In the genomic region with DNA sequence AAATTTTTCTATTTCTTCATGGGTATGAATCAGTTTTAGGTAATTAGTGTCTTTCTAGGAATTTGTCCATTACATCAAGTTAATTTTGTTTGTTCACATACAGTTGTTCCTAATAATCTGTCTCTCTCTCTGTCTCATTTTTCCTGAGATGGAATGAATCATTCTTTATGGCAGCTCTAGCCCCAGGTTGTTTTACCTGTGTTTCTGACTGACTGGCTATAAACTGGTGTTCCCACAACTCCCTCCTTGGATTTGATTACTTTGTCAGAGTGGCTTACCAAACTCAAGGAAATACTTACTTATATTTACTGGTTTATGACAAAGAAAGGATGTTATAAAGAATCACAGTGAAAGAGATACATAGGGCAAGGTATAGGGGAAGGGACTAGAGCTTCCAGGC, we compare ENCODE assay signal across 21 cellular contexts. TPM values are rescaled to one million over a fixed set of nuclear protein-coding genes. Genes with fewer than 3 reads are reported as not detected.
A peak's percentile ranks its signal among the peaks of the same experiment; 100 is the strongest.
DNase-seq lines count a peak whose midpoint lies in the region; FAIRE-seq and TF ChIP-seq lines count a peak whose summit lies in the region.
"Had no signal": no experiment of that assay in that cellular context is flagged by ENCODE, and none has a peak within 500 bp of the region (broad histone marks: within the 10 kb centered on the region; RNA-seq: fewer than 3 reads in every experiment).

No MANE protein-coding gene starts in this region.

- peak overlapping the region; percentile 58 for H3K27ac ChIP-seq in PC-9
- peak overlapping the region; percentile 50 for H3K27ac ChIP-seq in keratinocyte (ENCODE audit: control insufficient read depth, insufficient read depth, low read length)
- H3K27ac ChIP-seq in transverse colon = peak overlapping the region; percentile 61 to 73 (median 68)
- H3K27ac ChIP-seq: BLaER1 treated with 17β-estradiol and CSF1 and Interleukin-3, amounts not matched to agents 10 nM and 100 nM; SJCRH30 had no signal

- H3K9me1 ChIP-seq in keratinocyte (ENCODE audit: control insufficient read depth, extremely low read depth, insufficient read depth, low read length) = no peaks in the 10 kb centered on the region

- H3K9me3 Mint-ChIP-seq in progenitor cell of endocrine pancreas (ENCODE audit: low read depth) = peaks cover 4% of the 10 kb centered on the region
- H3K9me3 Mint-ChIP-seq: CD8-positive, alpha-beta memory T cell; HFFc6 had no signal

- H3K27me3 ChIP-seq in PC-9 (ENCODE audit: insufficient read depth, low read depth) (no peaks in the 10 kb centered on the region), bronchial epithelial cell (ENCODE audit: control insufficient read depth, insufficient read depth, low read length) (no peaks in the 10 kb centered on the region), keratinocyte (ENCODE audit: control insufficient read depth, extremely low read depth, insufficient read depth, low read length) (no peaks in the 10 kb centered on the region), transverse colon (no peaks in the 10 kb centered on the region)
- H3K27me3 ChIP-seq: BLaER1 treated with 17β-estradiol and CSF1 and Interleukin-3, amounts not matched to agents 10 nM and 100 nM; SJCRH30 had no signal

- no TSS peak for BruUV-seq in PC-9 (replicated peaks; lab: Mats Ljungman, UMichigan)

- H3K9me3 ChIP-seq in PC-9 (ENCODE audit: insufficient read depth, low read depth) = no peaks in the 10 kb centered on the region
- no peaks in the 10 kb centered on the region for H3K9me3 ChIP-seq in keratinocyte (ENCODE audit: control insufficient read depth, low read depth, low read length)
- no peaks in the 10 kb centered on the region for H3K9me3 ChIP-seq in transverse colon
- H3K9me3 ChIP-seq: SJCRH30 had no signal

- H3K27ac Mint-ChIP-seq in progenitor cell of endocrine pancreas = no peak overlapping the region
- H3K27ac Mint-ChIP-seq: CD8-positive, alpha-beta memory T cell; HFFc6 had no signal

- H3K36me3 ChIP-seq in PC-9 (ENCODE audit: low read depth) (no peaks in the 10 kb centered on the region; the same call in 1 of the 2 replicates), bronchial epithelial cell (ENCODE audit: control insufficient read depth, insufficient read depth, low read length) (no peaks in the 10 kb centered on the region), keratinocyte (ENCODE audit: control insufficient read depth in 2 of 2, extremely low read depth in 1 of 2, insufficient read depth in 2 of 2, low read length in 2 of 2) (peaks cover 5 to 6% of the 10 kb centered on the region in 2 experiments), transverse colon (peaks cover 0 to 10% (median 0%) of the 10 kb centered on the region in 4 donors)

- DNase-seq in PC-9 (peak in 1 of 2 experiments; percentile 42), bronchial epithelial cell (ENCODE audit: low read depth) (peak; percentile 69), keratinocyte (ENCODE audit: low read depth, low spot score) (no peak), transverse colon (no peak), HCEC 1CT (no peak), activated gamma-delta T cell treated with Interleukin-2 at 50 U/mL for 16 hours (no peak), progenitor cell of endocrine pancreas (ENCODE audit: low spot score, unreplicated experiment) (no peak)
- DNase-seq: CD8-positive, alpha-beta memory T cell; DMS79; HFFc6; IMR-90; NCI-H1436; NCI-H1930; NCI-H226; NCI-H524; NCI-H82; SJCRH30 had no signal

- H3K4me2 ChIP-seq in PC-9 (peak overlapping the region; percentile 27; the same call in 1 of the 2 replicates), keratinocyte (ENCODE audit: control insufficient read depth, extremely low read depth, insufficient read depth, low read depth, low read length) (no peak overlapping the region)
- H3K4me2 ChIP-seq: BLaER1 treated with 17β-estradiol and CSF1 and Interleukin-3, amounts not matched to agents 10 nM and 100 nM had no signal

- no peak for TF ChIP-seq EP300 in transverse colon (IDR thresholded peaks at IDR 0.05; ENCODE audit: low read depth)

- no peak overlapping the region for H3K4me3 Mint-ChIP-seq in progenitor cell of endocrine pancreas (ENCODE audit: low read depth)
- H3K4me3 Mint-ChIP-seq: CD8-positive, alpha-beta memory T cell; HFFc6 had no signal

- POLR2A ChIA-PET in PC-9 (lab: Charles Lee; ENCODE audit: unreplicated experiment) = no interaction called here

- FAIRE-seq in bronchial epithelial cell (lab: Jason Lieb, UNC) = no peak
- FAIRE-seq in keratinocyte (lab: Jason Lieb, UNC) = peak; percentile 43
- FAIRE-seq: GM12892, GM18507, HTR-8/SVneo had no signal

- H3K4me1 Mint-ChIP-seq in progenitor cell of endocrine pancreas (ENCODE audit: low read depth) = peaks cover 3% of the 10 kb centered on the region

- peaks cover 8% of the 10 kb centered on the region for H3K4me1 ChIP-seq in PC-9 (replicated peaks; ENCODE audit: insufficient read depth)
- peaks cover 8% of the 10 kb centered on the region for H3K4me1 ChIP-seq in keratinocyte (ENCODE audit: control insufficient read depth, extremely low read depth, insufficient read depth, low read length)
- peaks cover 0 to 19% (median 5%) of the 10 kb centered on the region in 4 donors for H3K4me1 ChIP-seq in transverse colon
- H3K4me1 ChIP-seq: BLaER1 treated with 17β-estradiol and CSF1 and Interleukin-3, amounts not matched to agents 10 nM and 100 nM; SJCRH30 had no signal

- H3K9ac ChIP-seq in keratinocyte (ENCODE audit: control insufficient read depth, extremely low read depth, insufficient read depth, low read length) = no peak overlapping the region
- H3K9ac ChIP-seq: BLaER1 treated with 17β-estradiol and CSF1 and Interleukin-3, amounts not matched to agents 10 nM and 100 nM had no signal

- H3F3A ChIP-seq in PC-9 (ENCODE audit: insufficient read depth, low read depth) = peaks cover 7% of the 10 kb centered on the region; the same call in 1 of the 2 replicates

- H3K79me2 ChIP-seq in PC-9 (ENCODE audit: low read depth) (peaks cover 91% of the 10 kb centered on the region), keratinocyte (ENCODE audit: control insufficient read depth, insufficient read depth, low read length) (peaks cover 85% of the 10 kb centered on the region)

- no peaks in the 10 kb centered on the region for H3K27me3 Mint-ChIP-seq in progenitor cell of endocrine pancreas
- H3K27me3 Mint-ChIP-seq: CD8-positive, alpha-beta memory T cell had no signal

- no peaks in the 10 kb centered on the region for H3K9me2 ChIP-seq in PC-9 (ENCODE audit: insufficient read depth)

- intact Hi-C loops in PC-9 (cut with micrococcal nuclease; ENCODE audit: unreplicated experiment) = no loop called here
- intact Hi-C loops in transverse colon (cut with DNase I; ENCODE audit: low total_unique reads) = no loop called here

- CTCF ChIA-PET in PC-9 (lab: Charles Lee) = no interaction called here

- dilution Hi-C loops in keratinocyte (cut with MboI; ENCODE audit: extremely low pct_ligation_motif_present, low sequenced_read_pairs) = no loop called here

- no peak overlapping the region for H3K4me3 ChIP-seq in PC-9
- no peak overlapping the region for H3K4me3 ChIP-seq in bronchial epithelial cell (ENCODE audit: low read depth, low read length)
- H3K4me3 ChIP-seq in keratinocyte (ENCODE audit: control insufficient read depth in 2 of 3, extremely low read depth in 1 of 3, insufficient read depth in 2 of 3, low read depth in 1 of 3, low read length in 3 of 3) = no peak overlapping the region
- no peak overlapping the region for H3K4me3 ChIP-seq in transverse colon
- H3K4me3 ChIP-seq: BLaER1 treated with 17β-estradiol and CSF1 and Interleukin-3, amounts not matched to agents 10 nM and 100 nM; SJCRH30 had no signal

- TF ChIP-seq POLR2A in transverse colon (IDR thresholded peaks at IDR 0.05) = no peak

- TF ChIP-seq CTCF in PC-9 (conservative IDR thresholded peaks at IDR 0.05) (no peak), bronchial epithelial cell (IDR thresholded peaks at IDR 0.05; ENCODE audit: insufficient read depth, low read length, severe bottlenecking) (no peak), keratinocyte (optimal IDR thresholded peaks at IDR 0.05 in 1 of 3, IDR thresholded peaks at IDR 0.05 in 1 of 3, conservative IDR thresholded peaks at IDR 0.05 in 1 of 3; ENCODE audit: extremely low read depth in 1 of 3, insufficient read depth in 2 of 3, low read length in 3 of 3) (no peak), transverse colon (IDR thresholded peaks at IDR 0.05) (no peak), progenitor cell of endocrine pancreas (IDR thresholded peaks at IDR 0.05; ENCODE audit: unreplicated experiment) (no peak)

- H3K36me3 Mint-ChIP-seq in progenitor cell of endocrine pancreas (ENCODE audit: insufficient read depth) = peaks cover 24% of the 10 kb centered on the region

- in situ Hi-C loops in transverse colon (cut with MboI; ENCODE audit: low pct_ligation_motif_present in 1 of 4, low pct_unique_long_range_greater_than_20kb in 1 of 4, low sequenced_read_pairs in 3 of 4) = no loop called here

- H4K20me1 ChIP-seq in PC-9 (ENCODE audit: insufficient read depth) (peaks cover 59% of the 10 kb centered on the region), keratinocyte (ENCODE audit: control insufficient read depth, extremely low read depth, insufficient read depth, low read length) (peaks cover 10% of the 10 kb centered on the region)

- H2AFZ ChIP-seq in PC-9 (no peak overlapping the region), keratinocyte (ENCODE audit: control insufficient read depth, low read length) (no peak overlapping the region)

RNA-seq across cellular contexts. Expression of gene ADNP2, which starts 15.1 kb away (rescaled TPM):
- 12.6 and 13.8 TPM in 2 replicates for total RNA-seq in PC-9 (2021)
- total RNA-seq in bronchial epithelial cell = 19.3 and 21.6 TPM in 2 replicates
- 7.7 to 11.7 TPM (median 11.3 TPM) in 3 replicates for polyA plus RNA-seq in keratinocyte
- 16.2 TPM for polyA plus RNA-seq in keratinocyte (2011; ENCODE audit: low read depth)
- polyA plus RNA-seq in keratinocyte (2011; cell fraction: cytosol; rRNA removed) = 6.2 and 7.7 TPM in 2 replicates
- polyA plus RNA-seq in keratinocyte (2011; cell fraction: nucleus; rRNA removed) = 16.1 and 16.5 TPM in 2 replicates
- 12.2 and 12.4 TPM in 2 replicates for polyA plus RNA-seq in keratinocyte (2012; ENCODE audit: low replicate concordance)
- polyA minus RNA-seq in keratinocyte = 15.5 to 25.3 TPM (median 18.5 TPM) in 3 replicates
- polyA minus RNA-seq in keratinocyte (2011; cell fraction: cytosol; rRNA and poly(A)+ RNA removed) = 8.8 TPM
- 13.4 and 20.8 TPM in 2 replicates for polyA minus RNA-seq in keratinocyte (2011; cell fraction: nucleus; rRNA and poly(A)+ RNA removed)
- 10 to 100 TPM; 16.0 to 30.1 (median 22.3) TPM for total RNA-seq in transverse colon
- 31.8 and 33.4 TPM in 2 replicates for total RNA-seq in progenitor cell of endocrine pancreas
